17 cellular contexts compared by ENCODE assay signal in the genomic region with DNA sequence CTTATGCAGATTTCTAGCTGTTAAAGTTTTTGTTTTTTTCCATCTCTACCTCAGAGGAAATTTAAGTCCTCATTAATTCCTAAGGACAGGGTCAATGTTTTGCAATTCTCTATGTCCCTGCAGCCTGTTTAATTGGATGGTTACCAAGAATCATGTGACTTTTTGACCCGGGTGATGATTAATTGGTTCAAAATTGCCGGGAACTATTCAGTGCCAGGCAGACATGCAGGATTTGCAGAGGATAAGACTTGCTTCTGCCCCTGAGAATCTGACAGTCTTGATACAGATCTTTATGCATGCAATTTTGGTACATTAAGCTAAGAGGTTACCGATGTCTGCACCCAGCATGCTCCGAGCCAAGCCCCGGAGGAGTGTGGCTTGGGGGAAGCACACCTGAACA.
DNase-seq lines count a peak whose midpoint lies in the region; ATAC-seq lines count a peak whose summit lies in the region.
"Had no signal": no experiment of that assay in that cellular context is flagged by ENCODE, and none has a peak within 500 bp of the region (broad histone marks: within the 10 kb centered on the region; RNA-seq: fewer than 3 reads in every experiment).

No MANE protein-coding gene starts in this region.

- H3K4me1 ChIP-seq in aorta (ENCODE audit: control insufficient read depth in 1 of 2, insufficient read depth in 2 of 2, low read length in 2 of 2) = peaks cover 0 to 3% of the 10 kb centered on the region in 2 donors

- no peaks in the 10 kb centered on the region for H3K9me3 ChIP-seq in aorta (ENCODE audit: control insufficient read depth, low read length)
- H3K9me3 ChIP-seq: thoracic aorta had no signal

- H3K36me3 ChIP-seq in aorta (ENCODE audit: control insufficient read depth in 1 of 2, insufficient read depth in 2 of 2, low read length in 1 of 2) = peaks cover 3 to 7% of the 10 kb centered on the region in 2 donors

- WGBS in aorta, 2 donors = 36 to 41% methylated on average over 5 of the region's 5 CpGs

- ATAC-seq in Right ventricle myocardium inferior (peak; percentile 71), left lobe of liver (peak; percentile 71), aorta (ENCODE audit: low FRiP score) (peak; percentile 54), GM21367 (IDR thresholded peaks at IDR 0.05; ENCODE audit: unreplicated experiment) (no peak), HG02885 (IDR thresholded peaks at IDR 0.05; ENCODE audit: poor library complexity, unreplicated experiment) (no peak)
- ATAC-seq: activated T-helper 17 cell treated with anti-CD3 and anti-CD28 coated beads, Interleukin-2, amount 50 U/mL, for 72 hours; Panc1 had no signal

- no peaks in the 10 kb centered on the region for H3K27me3 ChIP-seq in aorta (ENCODE audit: control insufficient read depth in 1 of 2, insufficient read depth in 2 of 2, low read length in 1 of 2)

- no peak for DNase-seq in Right ventricle myocardium inferior (ENCODE audit: missing footprints)
- DNase-seq in cardiac septum (ENCODE audit: low spot score) = no peak
- DNase-seq in dermis blood vessel endothelial cell = peak; percentile 75
- no peak for DNase-seq in left lobe of liver (ENCODE audit: low spot score)
- DNase-seq in aorta = no peak
- no peak for DNase-seq in NCI-H128 (lab: John Stamatoyannopoulos, UW; ENCODE audit: unreplicated experiment)
- DNase-seq: activated CD4-positive, alpha-beta T cell treated with anti-CD3 and anti-CD28 coated beads, Interleukin-2, amount 50 U/mL, for 1 hour; caudate nucleus; DMS53; MV-4-11; naive B cell; NCI-H2227 treated with DMSO at 0.1 percent for 48 hours had no signal

- intact Hi-C loops in Right ventricle myocardium inferior (cut with DNase I) = no loop called here
- intact Hi-C loops in cardiac septum (cut with DNase I) = no loop called here
- intact Hi-C loops in aorta (cut with DNase I) = no loop called here

- H3K27ac ChIP-seq in aorta (ENCODE audit: low read depth in 1 of 2, low read length in 2 of 2) = no peak overlapping the region
- H3K27ac ChIP-seq: thoracic aorta had no signal

- no peak overlapping the region for H3K4me3 ChIP-seq in aorta (ENCODE audit: low read length in 2 of 2)
- H3K4me3 ChIP-seq: thoracic aorta had no signal

Comparison
In these comparisons a context has a peak if more than half of its experiments do, and no peak if none do; other contexts are left out.
1. ATAC-seq: peak in Right ventricle myocardium inferior (single experiment), left lobe of liver (single experiment) and aorta (single experiment); none in GM21367 (single experiment) and HG02885 (single experiment).